Comparison of ENCODE assay signal across 8 cellular contexts in the genomic region with DNA sequence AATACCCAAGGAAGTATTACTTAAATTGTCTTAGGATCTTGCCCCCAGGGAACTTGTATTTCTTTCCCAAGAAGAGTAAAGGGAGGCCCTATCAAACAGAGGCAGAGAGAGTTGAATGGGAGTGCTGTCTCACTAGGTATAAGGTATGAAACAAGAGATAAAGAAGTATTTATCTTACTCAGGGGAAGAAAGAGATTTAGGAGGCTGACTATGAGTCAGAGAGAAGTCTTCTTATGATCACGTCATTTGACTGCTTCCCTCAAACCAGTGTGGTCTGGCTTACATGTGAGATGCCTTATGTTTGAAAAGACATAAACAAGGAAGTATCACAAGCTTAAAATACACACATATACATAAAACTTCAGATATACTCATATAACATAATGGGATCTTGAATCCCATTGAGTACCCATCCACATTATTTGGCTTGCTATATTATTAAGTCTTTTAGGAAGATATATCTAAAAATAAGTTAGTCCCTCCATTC. TPM values are rescaled to one million over a fixed set of nuclear protein-coding genes. Genes with fewer than 3 reads are reported as not detected.
DNase-seq lines count a peak whose midpoint lies in the region; ATAC-seq and TF ChIP-seq lines count a peak whose summit lies in the region.

No MANE protein-coding gene starts in this region.

- no peak for TF ChIP-seq CTCF in upper lobe of right lung (IDR thresholded peaks at IDR 0.05)

- peak overlapping the region; percentile 69 to 88 (median 84) for H3K4me2 ChIP-seq in BLaER1 treated with 17β-estradiol and CSF1 and Interleukin-3, amounts not matched to agents 10 nM and 100 nM

- peaks cover 0 to 16% (median 13%) of the 10 kb centered on the region in 11 experiments; a peak in 17 of 22 replicates for H3K9me3 ChIP-seq in BLaER1 treated with 17β-estradiol and CSF1 and Interleukin-3, amounts not matched to agents 10 nM and 100 nM (replicated peaks in 1 of 11)
- H3K9me3 ChIP-seq in upper lobe of right lung = no peaks in the 10 kb centered on the region

- peak; percentile 37 for ATAC-seq in GM19328 (IDR thresholded peaks at IDR 0.05; ENCODE audit: unreplicated experiment)
- peak; percentile 56 for ATAC-seq in HG03432 (IDR thresholded peaks at IDR 0.05; ENCODE audit: unreplicated experiment)
- ATAC-seq in upper lobe of right lung = peak; percentile 70

- H3K36me3 ChIP-seq in BLaER1 treated with 17β-estradiol and CSF1 and Interleukin-3, amounts not matched to agents 10 nM and 100 nM = peaks cover 3 to 17% (median 9%) of the 10 kb centered on the region in 11 experiments; a peak in 16 of 22 replicates
- no peaks in the 10 kb centered on the region for H3K36me3 ChIP-seq in upper lobe of right lung

- intact Hi-C loops in upper lobe of right lung (cut with DNase I) = no loop called here

- peaks cover 0 to 7% (median 0%) of the 10 kb centered on the region in 11 experiments; a peak in 3 of 22 replicates for H4K20me1 ChIP-seq in BLaER1 treated with 17β-estradiol and CSF1 and Interleukin-3, amounts not matched to agents 10 nM and 100 nM

- no peaks in the 10 kb centered on the region for H3K27me3 ChIP-seq in BLaER1 treated with 17β-estradiol and CSF1 and Interleukin-3, amounts not matched to agents 10 nM and 100 nM
- H3K27me3 ChIP-seq in upper lobe of right lung = no peaks in the 10 kb centered on the region

- H3K27ac ChIP-seq in BLaER1 treated with 17β-estradiol and CSF1 and Interleukin-3, amounts not matched to agents 10 nM and 100 nM = peak overlapping the region; percentile 56 to 96 (median 88)
- H3K27ac ChIP-seq in upper lobe of right lung = peak overlapping the region; percentile 39

- DNase-seq in activated CD4-positive, alpha-beta T cell treated with anti-CD3 and anti-CD28 coated beads for 48 hours = peak; percentile 43
- DNase-seq in glomerular visceral epithelial cell (ENCODE audit: extremely low spot score) = peak; percentile 77
- DNase-seq in upper lobe of right lung = no peak
- DNase-seq in COR-L47 (lab: John Stamatoyannopoulos, UW) = no peak
- DNase-seq in inferior parietal cortex (ENCODE audit: extremely low spot score) = no peak

- H3K4me1 ChIP-seq in BLaER1 treated with 17β-estradiol and CSF1 and Interleukin-3, amounts not matched to agents 10 nM and 100 nM = peaks cover 58 to 98% (median 79%) of the 10 kb centered on the region in 10 experiments
- peaks cover 42% of the 10 kb centered on the region for H3K4me1 ChIP-seq in upper lobe of right lung

- peak overlapping the region in 9 of 11 experiments; percentile 51 to 73 (median 62); a peak in 15 of 22 replicates for H3K9ac ChIP-seq in BLaER1 treated with 17β-estradiol and CSF1 and Interleukin-3, amounts not matched to agents 10 nM and 100 nM

- peak overlapping the region in 1 of 10 experiments; percentile 1; a peak in 1 of 20 replicates for H3K4me3 ChIP-seq in BLaER1 treated with 17β-estradiol and CSF1 and Interleukin-3, amounts not matched to agents 10 nM and 100 nM
- no peak overlapping the region for H3K4me3 ChIP-seq in upper lobe of right lung

RNA-seq across cellular contexts. Expression of a gene that starts 29.6 kb away (rescaled TPM):
- 8.2 TPM for total RNA-seq in upper lobe of right lung

Comparison
In these comparisons a context has a peak if more than half of its experiments do, and no peak if none do; other contexts are left out.
1. DNase-seq: peak in activated CD4-positive, alpha-beta T cell treated with anti-CD3 and anti-CD28 coated beads for 48 hours (single experiment) and glomerular visceral epithelial cell (single experiment); none in upper lobe of right lung (single experiment), COR-L47 (single experiment) and inferior parietal cortex (single experiment).
2. Peak in every context shown above with its lines, with median percentiles within 50 percentile points of each other: ATAC-seq.